In genomic region chr6:166870602-166871208, GRCh38 we compare ENCODE assay signal across 25 cellular contexts.
"Had no signal": no experiment of that assay in that cellular context is flagged by ENCODE, and none has a peak within 500 bp of the region (broad histone marks: within the 10 kb centered on the region; RNA-seq: fewer than 3 reads in every experiment).

No MANE protein-coding gene starts in this region.

- H3K9ac ChIP-seq: neural progenitor cell, parathyroid adenoma had no signal

- H3K27me3 ChIP-seq: neural progenitor cell, ovary, right lobe of liver, sigmoid colon, stomach, thyroid gland, upper lobe of left lung, vagina had no signal

- H3K79me2 ChIP-seq: parathyroid adenoma had no signal

- H3K4me1 ChIP-seq: neural progenitor cell, parathyroid adenoma, psoas muscle, right lobe of liver, sigmoid colon, tibial nerve, upper lobe of left lung, vagina had no signal

- H3K36me3 ChIP-seq: neural progenitor cell, ovary, right lobe of liver, sigmoid colon, stomach, thoracic aorta, thyroid gland, tibial nerve, upper lobe of left lung, vagina had no signal

- ATAC-seq: psoas muscle; right cardiac atrium; right lobe of liver; stimulated activated effector memory CD8-positive, alpha-beta T cell treated with anti-CD3 and anti-CD28 coated beads, Interleukin-12 subunit alpha, Interleukin-12 subunit beta, amount 100 ng/mL, for 72 hours; stimulated activated naive B cell treated with anti-CD40 and anti-IgM and Interleukin-4, amounts not matched to agents 10 μg/mL and 1 μg/mL and 100 μg/mL, for 72 hours had no signal

- DNase-seq: occipital lobe; ovary; posterior cingulate gyrus; psoas muscle; right cardiac atrium; right lobe of liver; sigmoid colon; small intestine; stimulated activated CD4-positive, alpha-beta T cell treated with anti-CD3 and anti-CD28 coated beads, Interleukin-15, amount 100 ng/mL, for 24 hours; stimulated activated CD4-positive, alpha-beta T cell treated with anti-CD3 and anti-CD28 coated beads, Interleukin-2, amount 100 ng/mL, for 24 hours; stimulated activated CD4-positive, alpha-beta T cell treated with anti-CD3 and anti-CD28 coated beads, Interleukin-2, amount 100 ng/mL, for 48 hours; stimulated activated CD4-positive, alpha-beta T cell treated with anti-CD3 and anti-CD28 coated beads, Interleukin-4, amount 100 ng/mL, for 24 hours; stimulated activated naive B cell treated with anti-CD40 and anti-IgM and Interleukin-4, amounts not matched to agents 10 μg/mL and 1 μg/mL and 100 μg/mL, for 72 hours; stimulated activated naive CD4-positive, alpha-beta T cell treated with Interleukin-2 at 50 U/mL for 16 hours; stomach; thyroid gland; trophoblast cell; upper lobe of left lung had no signal

- H3K27ac ChIP-seq: neural progenitor cell, ovary, parathyroid adenoma, psoas muscle, right lobe of liver, sigmoid colon, stomach, thoracic aorta, thyroid gland, tibial nerve, upper lobe of left lung, vagina had no signal

- H3K4me2 ChIP-seq: neural progenitor cell had no signal

- H3K9me3 ChIP-seq: ovary, psoas muscle, right lobe of liver, sigmoid colon, stomach, thoracic aorta, thyroid gland, tibial nerve, upper lobe of left lung, vagina had no signal

- FAIRE-seq: small intestine, urothelium cell line had no signal

- H3K4me3 ChIP-seq: neural progenitor cell, ovary, psoas muscle, right lobe of liver, sigmoid colon, stomach, thoracic aorta, thyroid gland, tibial nerve, upper lobe of left lung, vagina had no signal

- H2AFZ ChIP-seq: neural progenitor cell, parathyroid adenoma had no signal
